Comparison of ENCODE assay signal across 21 cellular contexts in the genomic region with DNA sequence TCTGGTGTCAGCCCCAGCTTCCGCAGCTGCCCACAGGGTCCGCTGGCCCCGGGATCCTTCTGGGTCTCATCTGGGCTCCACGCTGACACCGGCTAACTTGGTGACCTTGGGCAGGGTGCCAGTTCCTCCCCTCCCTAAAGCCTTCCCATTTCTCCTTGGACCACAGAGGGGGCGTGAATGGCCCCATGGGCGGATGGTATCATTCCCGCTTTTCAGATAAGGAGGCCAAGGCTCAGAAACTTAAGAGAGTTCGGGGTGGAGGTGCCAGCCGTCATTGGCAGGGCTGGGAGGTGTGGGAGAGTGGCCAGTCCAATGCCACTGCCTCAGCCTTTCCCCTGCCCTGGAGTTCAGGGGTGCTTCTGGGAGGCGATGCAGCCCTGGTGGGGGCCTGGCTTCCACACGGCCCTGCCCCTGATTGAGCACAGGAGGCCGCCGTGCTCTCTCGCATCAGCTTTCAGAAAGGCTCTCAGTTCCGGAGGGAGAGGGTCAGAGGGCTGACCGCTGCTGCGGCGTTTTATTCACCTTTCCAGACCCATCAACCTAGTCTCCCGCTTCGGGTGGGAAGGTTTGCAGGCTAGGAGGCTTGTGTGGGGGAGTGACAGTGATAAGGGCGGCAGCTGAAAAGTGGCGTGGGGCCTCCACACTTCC.
DNase-seq lines count a peak whose midpoint lies in the region; ATAC-seq and TF ChIP-seq lines count a peak whose summit lies in the region.
"Had no signal": no experiment of that assay in that cellular context is flagged by ENCODE, and none has a peak within 500 bp of the region (broad histone marks: within the 10 kb centered on the region; RNA-seq: fewer than 3 reads in every experiment).

No MANE protein-coding gene starts in this region.

- H3K79me2 ChIP-seq in osteoblast (ENCODE audit: insufficient read depth, low read length), result peaks cover 85% of the 10 kb centered on the region
- H3K79me2 ChIP-seq in mesendoderm (ENCODE audit: control insufficient read depth, insufficient read depth, low read length), result peaks cover 41% of the 10 kb centered on the region

- H4K8ac ChIP-seq in mesendoderm (ENCODE audit: low read depth, low read length), result no peak overlapping the region

- H3K4me2 ChIP-seq in osteoblast (ENCODE audit: insufficient read depth, low read length) (no peak overlapping the region), mesendoderm (ENCODE audit: low read length) (no peak overlapping the region)

- peaks cover 0 to 18% (median 7%) of the 10 kb centered on the region in 11 donors for H3K9me3 ChIP-seq in heart right ventricle
- H3K9me3 ChIP-seq in right cardiac atrium (ENCODE audit: control insufficient read depth, low read length), result no peaks in the 10 kb centered on the region
- H3K9me3 ChIP-seq in osteoblast (ENCODE audit: low read depth, low read length), result peaks cover 2% of the 10 kb centered on the region

- 69 to 71% methylated on average over 23 of the region's 23 CpGs for WGBS in heart right ventricle, 2 donors
- WGBS in right cardiac atrium, result 75% methylated on average over 23 of the region's 23 CpGs
- no CpG with 5 or more reads among the region's 23 CpGs for WGBS in mesendoderm (ENCODE audit: extremely low coverage, insufficient coverage, low lambda C conversion rate)

- intact Hi-C loops in heart right ventricle (cut with DNase I) (no loop called here), Right ventricle myocardium inferior (cut with DNase I) (no loop called here), right cardiac atrium (cut with DNase I) (no loop called here)

- ATAC-seq in heart right ventricle (peak in 6 of 8 donors; percentile 16 to 40 (median 36)), Right ventricle myocardium inferior (no peak), right cardiac atrium (peak; percentile 15 to 29)
- ATAC-seq: HCT116 had no signal

- TF ChIP-seq CTCF in heart right ventricle (IDR thresholded peaks at IDR 0.05) (no peak), osteoblast (IDR thresholded peaks at IDR 0.05; ENCODE audit: extremely low read depth, low read depth, low read length) (no peak)

- H3K36me3 ChIP-seq in heart right ventricle (peaks cover 0 to 12% (median 0%) of the 10 kb centered on the region in 9 donors), osteoblast (ENCODE audit: insufficient read depth, low read length) (peaks cover 22% of the 10 kb centered on the region), mesendoderm (ENCODE audit: control insufficient read depth, insufficient read depth, low read length) (no peaks in the 10 kb centered on the region)

- no peak overlapping the region for H3K9ac ChIP-seq in mesendoderm (ENCODE audit: low read length)

- H2BK15ac ChIP-seq in mesendoderm (replicated peaks; ENCODE audit: low read depth), result no peak overlapping the region

- no peak overlapping the region for H3K18ac ChIP-seq in mesendoderm (ENCODE audit: low read length)

- H2AK5ac ChIP-seq in mesendoderm (ENCODE audit: low read length), result no peak overlapping the region

- no peak overlapping the region for H3K23ac ChIP-seq in mesendoderm (ENCODE audit: low read length)

- H3K4ac ChIP-seq in mesendoderm (ENCODE audit: low read depth, low read length), result no peak overlapping the region

- H3K27ac ChIP-seq in heart right ventricle (peak overlapping the region in 2 of 10 donors; percentile 15 to 30), right cardiac atrium (ENCODE audit: low read length) (no peak overlapping the region), osteoblast (ENCODE audit: low read depth, low read length) (no peak overlapping the region), mesendoderm (ENCODE audit: low read depth, low read length) (no peak overlapping the region)
- H3K27ac ChIP-seq: C4-2B had no signal

- H3K27me3 ChIP-seq in heart right ventricle (no peaks in the 10 kb centered on the region), right cardiac atrium (ENCODE audit: control insufficient read depth, insufficient read depth) (no peaks in the 10 kb centered on the region), osteoblast (ENCODE audit: insufficient read depth, low read length) (no peaks in the 10 kb centered on the region), mesendoderm (ENCODE audit: insufficient read depth, low read length, poor library complexity) (no peaks in the 10 kb centered on the region)

- H3K79me1 ChIP-seq in mesendoderm (ENCODE audit: low read length), result peaks cover 31% of the 10 kb centered on the region

- H3K4me1 ChIP-seq in heart right ventricle, result peaks cover 4 to 50% (median 29%) of the 10 kb centered on the region in 9 donors
- H3K4me1 ChIP-seq in right cardiac atrium (ENCODE audit: control insufficient read depth, insufficient read depth, low read length), result peaks cover 5% of the 10 kb centered on the region
- no peaks in the 10 kb centered on the region for H3K4me1 ChIP-seq in osteoblast (ENCODE audit: insufficient read depth, low read length)
- no peaks in the 10 kb centered on the region for H3K4me1 ChIP-seq in mesendoderm (ENCODE audit: control insufficient read depth, low read depth, low read length)

- H2AFZ ChIP-seq in osteoblast (ENCODE audit: low read length), result no peak overlapping the region

- H4K20me1 ChIP-seq in osteoblast (ENCODE audit: insufficient read depth, low read length), result peaks cover 27% of the 10 kb centered on the region

- no peak overlapping the region for H2BK120ac ChIP-seq in mesendoderm (ENCODE audit: low read depth, low read length)

- no peak overlapping the region for H2BK5ac ChIP-seq in mesendoderm (ENCODE audit: low read length)

- no peak overlapping the region for H3K4me3 ChIP-seq in heart right ventricle
- H3K4me3 ChIP-seq in right cardiac atrium (ENCODE audit: low read length), result no peak overlapping the region
- no peak overlapping the region for H3K4me3 ChIP-seq in osteoblast (ENCODE audit: insufficient read depth, low read length)
- no peak overlapping the region for H3K4me3 ChIP-seq in mesendoderm (ENCODE audit: low read length)

- H4K5ac ChIP-seq in mesendoderm (ENCODE audit: low read length), result no peak overlapping the region

- no peak overlapping the region for H3K56ac ChIP-seq in mesendoderm (ENCODE audit: low read length)

- DNase-seq in heart right ventricle (no peak), Right ventricle myocardium inferior (ENCODE audit: missing footprints) (no peak), right cardiac atrium (peak; percentile 18 to 68 (median 64)), osteoblast (ENCODE audit: insufficient read length, low spot score, missing footprints) (peak; percentile 70), mesendoderm (no peak), NCI-H748 treated with DMSO at 0.1 percent for 48 hours (lab: John Stamatoyannopoulos, UW) (no peak), NCI-H1048 (lab: John Stamatoyannopoulos, UW) (no peak)
- DNase-seq: AML-193; Calu3; CD8-positive, alpha-beta memory T cell; DMS153; GOT3; Karpas-422; MV-4-11; NCI-H1694; NCI-H2081; NCI-H446; NCI-H526; SHP77 had no signal

Comparison
In these comparisons a context has a peak if more than half of its experiments do, and no peak if none do; other contexts are left out.
1. DNase-seq: peak in right cardiac atrium (3 of 3) and osteoblast (single experiment); none in heart right ventricle (0 of 2), Right ventricle myocardium inferior (single experiment), mesendoderm (single experiment), NCI-H748 treated with DMSO at 0.1 percent for 48 hours (single experiment) and NCI-H1048 (single experiment).